8 cellular contexts compared by ENCODE assay signal in the genomic region with DNA sequence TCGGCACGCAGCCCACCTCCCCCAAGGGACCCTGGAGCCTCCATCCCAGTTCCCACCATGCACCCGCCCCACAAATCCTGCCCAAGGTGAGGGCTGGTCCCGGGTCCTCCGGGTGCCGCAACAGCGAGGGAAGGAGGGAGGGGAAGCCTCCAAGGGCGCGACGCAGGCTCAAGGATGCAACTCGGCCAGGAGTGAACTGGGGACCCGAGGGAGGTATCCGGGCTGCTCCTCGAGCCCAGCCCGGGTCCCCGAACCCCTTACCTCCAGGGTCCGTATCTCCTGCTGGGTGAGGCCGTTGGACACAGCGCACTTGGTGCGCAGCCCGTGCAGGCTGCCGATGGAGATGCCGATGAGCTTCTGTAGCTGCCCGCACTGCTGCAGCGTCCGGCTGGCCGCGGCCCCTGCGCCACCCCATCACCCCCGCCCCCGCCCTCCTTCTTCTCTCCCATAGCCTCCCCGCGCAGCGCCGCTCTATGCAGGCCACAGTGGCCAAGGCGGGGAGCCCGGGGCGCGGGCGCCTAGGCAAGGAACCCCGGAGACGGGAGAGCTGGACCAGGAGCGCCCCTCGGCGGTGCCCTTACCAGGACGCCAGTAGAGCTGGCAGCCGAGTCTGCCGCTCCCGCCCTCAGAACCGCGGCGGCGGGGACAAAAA.
DNase-seq lines count a peak whose midpoint lies in the region; TF ChIP-seq lines count a peak whose summit lies in the region.

No MANE protein-coding gene starts in this region.

- H3K27ac ChIP-seq in stomach smooth muscle (ENCODE audit: low read length): peak overlapping the region; percentile 60

- H3K27me3 ChIP-seq in stomach smooth muscle (ENCODE audit: control insufficient read depth in 1 of 2, insufficient read depth in 2 of 2, low read length in 2 of 2): no peaks in the 10 kb centered on the region

- peak; percentile 19 for DNase-seq in activated naive CD4-positive, alpha-beta T cell treated with anti-CD3 and anti-CD28 coated beads for 36 hours
- DNase-seq in activated naive CD4-positive, alpha-beta T cell treated with anti-CD3 and anti-CD28 coated beads, Interleukin-2, amount 50 U/mL, for 16 hours: no peak
- no peak for DNase-seq in middle frontal gyrus (ENCODE audit: extremely low spot score, low spot score)
- no peak for DNase-seq in activated gamma-delta T cell treated with Interleukin-2 at 50 U/mL for 16 hours
- DNase-seq in stimulated activated CD4-positive, alpha-beta T cell treated with anti-CD3 and anti-CD28 coated beads, Interleukin-12 subunit alpha, Interleukin-12 subunit beta, amount 100 ng/mL, for 4 hours: no peak

- H3K27me3 Mint-ChIP-seq in activated naive CD4-positive, alpha-beta T cell treated with anti-CD3 and anti-CD28 coated beads for 36 hours (ENCODE audit: low read depth): peaks cover 24% of the 10 kb centered on the region

- H3K4me1 Mint-ChIP-seq in activated naive CD4-positive, alpha-beta T cell treated with anti-CD3 and anti-CD28 coated beads for 36 hours (ENCODE audit: low read depth): peaks cover 4% of the 10 kb centered on the region

- intact Hi-C loops in activated naive CD4-positive, alpha-beta T cell treated with anti-CD3 and anti-CD28 coated beads for 36 hours (cut with micrococcal nuclease): no loop called here

- no peaks in the 10 kb centered on the region for H3K9me3 ChIP-seq in iPS-18c (ENCODE audit: control insufficient read depth, insufficient read depth, low read length)
- no peaks in the 10 kb centered on the region for H3K9me3 ChIP-seq in stomach smooth muscle (ENCODE audit: control insufficient read depth in 2 of 2, low read length in 2 of 2)

- peak overlapping the region; percentile 49 for H3K4me3 ChIP-seq in WI38 (ENCODE audit: low read depth, low read length)
- peak overlapping the region; percentile 69 for H3K4me3 ChIP-seq in iPS-18c (ENCODE audit: insufficient read depth, low read depth, low read length)
- H3K4me3 ChIP-seq in stomach smooth muscle (ENCODE audit: low read length in 2 of 2): peak overlapping the region; percentile 69 to 71

- CTCF ChIA-PET in activated naive CD4-positive, alpha-beta T cell treated with anti-CD3 and anti-CD28 coated beads for 36 hours (lab: Charles Lee): no interaction called here

- peak overlapping the region; percentile 56 for H3K4me3 Mint-ChIP-seq in activated naive CD4-positive, alpha-beta T cell treated with anti-CD3 and anti-CD28 coated beads for 36 hours

- no peaks in the 10 kb centered on the region for H3K36me3 ChIP-seq in stomach smooth muscle (ENCODE audit: control insufficient read depth in 2 of 2, insufficient read depth in 2 of 2, low read length in 2 of 2)

- no peak overlapping the region for H3K27ac Mint-ChIP-seq in activated naive CD4-positive, alpha-beta T cell treated with anti-CD3 and anti-CD28 coated beads for 36 hours

- H3K9ac ChIP-seq in stomach smooth muscle (ENCODE audit: low read length in 2 of 2): peak overlapping the region in 1 of 2 donors; percentile 63

- TF ChIP-seq CTCF in WI38 (IDR thresholded peaks at IDR 0.05; ENCODE audit: low read depth, low read length): no peak

- no peaks in the 10 kb centered on the region for H3K36me3 Mint-ChIP-seq in activated naive CD4-positive, alpha-beta T cell treated with anti-CD3 and anti-CD28 coated beads for 36 hours (ENCODE audit: low read depth)

- no peaks in the 10 kb centered on the region for H3K4me1 ChIP-seq in stomach smooth muscle (ENCODE audit: control insufficient read depth, insufficient read depth, low read length)

- H3K9me3 Mint-ChIP-seq in activated naive CD4-positive, alpha-beta T cell treated with anti-CD3 and anti-CD28 coated beads for 36 hours: peaks cover 3% of the 10 kb centered on the region
